ENCODE assay signal across 17 cellular contexts in the genomic region with DNA sequence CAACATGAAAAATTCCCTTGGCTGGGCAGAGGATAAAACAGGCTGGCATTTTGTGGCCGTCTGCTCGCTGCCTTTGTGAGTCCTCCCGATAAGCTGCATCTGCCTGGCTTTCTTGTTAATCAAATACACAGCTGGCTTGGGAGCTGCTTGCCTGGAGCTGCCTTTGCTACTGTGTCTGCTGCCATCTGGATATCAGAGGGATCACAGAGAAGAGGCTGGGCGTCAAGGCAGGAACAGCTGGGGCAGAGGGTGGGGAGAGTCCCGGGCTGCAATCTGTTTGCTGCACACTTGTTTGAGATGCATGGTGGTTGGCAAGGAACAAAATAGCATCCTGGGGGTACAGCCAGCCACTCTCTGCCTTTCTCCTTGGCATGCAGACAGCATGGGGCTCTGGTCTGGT. TPM values are rescaled to one million over a fixed set of nuclear protein-coding genes. Genes with fewer than 3 reads are reported as not detected.
DNase-seq lines count a peak whose midpoint lies in the region; ATAC-seq and TF ChIP-seq lines count a peak whose summit lies in the region.
"Had no signal": no experiment of that assay in that cellular context is flagged by ENCODE, and none has a peak within 500 bp of the region (broad histone marks: within the 10 kb centered on the region; RNA-seq: fewer than 3 reads in every experiment).

No MANE protein-coding gene starts in this region.

- DNase-seq in left ventricle myocardium superior (no peak), Right ventricle myocardium superior (no peak), SJCRH30 (peak; percentile 85 to 87), lower lobe of right lung (no peak), upper lobe of right lung (no peak), NOMO-1 treated with dmso at 0.1 percent for 144 hours (lab: John Stamatoyannopoulos, UW; ENCODE audit: unreplicated experiment) (no peak)
- no peak for DNase-seq in activated T-helper 2 cell treated with anti-CD3 and anti-CD28 coated beads, Interferon-gamma antibody, Interleukin-2, Interleukin-4, amounts not matched to agents 10 μg/mL and 5 μg/mL and 100 μg/mL, durations not matched to agents 14 hours and 24 hours and 36 hours (ENCODE audit: low spot score)
- DNase-seq: activated CD8-positive, alpha-beta T cell treated with anti-CD3 and anti-CD28 coated beads for 36 hours; left cardiac atrium; naive B cell; NCI-H187; tibial artery had no signal

- no peak overlapping the region for H3K4me3 Mint-ChIP-seq in activated T-helper 2 cell treated with anti-CD3 and anti-CD28 coated beads, Interferon-gamma antibody, Interleukin-2, Interleukin-4, amounts not matched to agents 10 μg/mL and 5 μg/mL and 100 μg/mL, durations not matched to agents 14 hours and 24 hours and 36 hours (ENCODE audit: low read depth)
- H3K4me3 Mint-ChIP-seq: activated CD8-positive, alpha-beta T cell treated with anti-CD3 and anti-CD28 coated beads for 36 hours; dendritic cell treated with granulocyte-macrophage colony-stimulating factor and Interleukin-4, amounts not matched to agents 40 ng/mL and 50 ng/mL, for 4 days; naive B cell had no signal

- peaks cover 16% of the 10 kb centered on the region for H3K27me3 Mint-ChIP-seq in activated T-helper 2 cell treated with anti-CD3 and anti-CD28 coated beads, Interferon-gamma antibody, Interleukin-2, Interleukin-4, amounts not matched to agents 10 μg/mL and 5 μg/mL and 100 μg/mL, durations not matched to agents 14 hours and 24 hours and 36 hours (ENCODE audit: low read depth)

- ATAC-seq in left ventricle myocardium superior, result peak; percentile 21
- ATAC-seq in Right ventricle myocardium superior (ENCODE audit: poor library complexity), result no peak
- ATAC-seq in lower lobe of right lung, result peak; percentile 18 to 46
- ATAC-seq in upper lobe of right lung, result peak; percentile 7
- no peak for ATAC-seq in HG02588 (IDR thresholded peaks at IDR 0.05; ENCODE audit: unreplicated experiment)
- ATAC-seq: activated CD8-positive, alpha-beta T cell treated with anti-CD3 and anti-CD28 coated beads for 36 hours; left cardiac atrium had no signal

- no peak overlapping the region for H3K27ac Mint-ChIP-seq in activated T-helper 2 cell treated with anti-CD3 and anti-CD28 coated beads, Interferon-gamma antibody, Interleukin-2, Interleukin-4, amounts not matched to agents 10 μg/mL and 5 μg/mL and 100 μg/mL, durations not matched to agents 14 hours and 24 hours and 36 hours
- H3K27ac Mint-ChIP-seq: activated CD8-positive, alpha-beta T cell treated with anti-CD3 and anti-CD28 coated beads for 36 hours; dendritic cell treated with granulocyte-macrophage colony-stimulating factor and Interleukin-4, amounts not matched to agents 40 ng/mL and 50 ng/mL, for 4 days; naive B cell had no signal

- H3K36me3 Mint-ChIP-seq in activated T-helper 2 cell treated with anti-CD3 and anti-CD28 coated beads, Interferon-gamma antibody, Interleukin-2, Interleukin-4, amounts not matched to agents 10 μg/mL and 5 μg/mL and 100 μg/mL, durations not matched to agents 14 hours and 24 hours and 36 hours (ENCODE audit: low read depth), result no peaks in the 10 kb centered on the region

- H3K9me3 Mint-ChIP-seq in activated T-helper 2 cell treated with anti-CD3 and anti-CD28 coated beads, Interferon-gamma antibody, Interleukin-2, Interleukin-4, amounts not matched to agents 10 μg/mL and 5 μg/mL and 100 μg/mL, durations not matched to agents 14 hours and 24 hours and 36 hours, result no peaks in the 10 kb centered on the region
- H3K9me3 Mint-ChIP-seq: dendritic cell treated with granulocyte-macrophage colony-stimulating factor and Interleukin-4, amounts not matched to agents 40 ng/mL and 50 ng/mL, for 4 days had no signal

- intact Hi-C loops in left ventricle myocardium superior (cut with micrococcal nuclease), result no loop called here
- intact Hi-C loops in Right ventricle myocardium superior (cut with DNase I), result no loop called here
- intact Hi-C loops in lower lobe of right lung (cut with DNase I), result no loop called here
- intact Hi-C loops in upper lobe of right lung (cut with DNase I), result no loop called here
- intact Hi-C loops in activated T-helper 2 cell treated with anti-CD3 and anti-CD28 coated beads, Interferon-gamma antibody, Interleukin-2, Interleukin-4, amounts not matched to agents 10 μg/mL and 5 μg/mL and 100 μg/mL, durations not matched to agents 14 hours and 24 hours and 36 hours (cut with micrococcal nuclease), result no loop called here

- H3K4me3 ChIP-seq in SJCRH30, result no peak overlapping the region
- H3K4me3 ChIP-seq in lower lobe of right lung, result no peak overlapping the region
- H3K4me3 ChIP-seq in upper lobe of right lung, result no peak overlapping the region
- H3K4me3 ChIP-seq: right atrium auricular region, SJSA1, tibial artery had no signal

- no peaks in the 10 kb centered on the region for H3K27me3 ChIP-seq in SJCRH30
- no peaks in the 10 kb centered on the region for H3K27me3 ChIP-seq in lower lobe of right lung (ENCODE audit: low read depth)
- no peaks in the 10 kb centered on the region for H3K27me3 ChIP-seq in upper lobe of right lung
- H3K27me3 ChIP-seq: right atrium auricular region, SJSA1, tibial artery had no signal

- H3K27ac ChIP-seq in SJCRH30, result no peak overlapping the region
- no peak overlapping the region for H3K27ac ChIP-seq in lower lobe of right lung
- no peak overlapping the region for H3K27ac ChIP-seq in upper lobe of right lung
- H3K27ac ChIP-seq: HL-60, right atrium auricular region, SJSA1, tibial artery had no signal

- H3K9me3 ChIP-seq in SJCRH30 (replicated peaks) (0 out of 2 replicates have a peak, but pooled peaks cover 5% of the 10 kb centered on the region), lower lobe of right lung (peaks cover 4% of the 10 kb centered on the region), upper lobe of right lung (no peaks in the 10 kb centered on the region)

- H3K4me1 ChIP-seq in SJCRH30 (peaks cover 11% of the 10 kb centered on the region), lower lobe of right lung (no peaks in the 10 kb centered on the region), upper lobe of right lung (no peaks in the 10 kb centered on the region)
- H3K4me1 ChIP-seq: right atrium auricular region, tibial artery had no signal

- H3K4me1 Mint-ChIP-seq in activated T-helper 2 cell treated with anti-CD3 and anti-CD28 coated beads, Interferon-gamma antibody, Interleukin-2, Interleukin-4, amounts not matched to agents 10 μg/mL and 5 μg/mL and 100 μg/mL, durations not matched to agents 14 hours and 24 hours and 36 hours (ENCODE audit: low read depth), result peaks cover 3% of the 10 kb centered on the region
- H3K4me1 Mint-ChIP-seq: naive B cell had no signal

- H3K36me3 ChIP-seq in SJCRH30, result no peaks in the 10 kb centered on the region
- H3K36me3 ChIP-seq in lower lobe of right lung, result no peaks in the 10 kb centered on the region
- no peaks in the 10 kb centered on the region for H3K36me3 ChIP-seq in upper lobe of right lung
- H3K36me3 ChIP-seq: right atrium auricular region, SJSA1, tibial artery had no signal

- TF ChIP-seq CTCF in lower lobe of right lung (IDR thresholded peaks at IDR 0.05), result no peak
- no peak for TF ChIP-seq CTCF in upper lobe of right lung (IDR thresholded peaks at IDR 0.05)

RNA-seq across cellular contexts. Expression of gene COMMD9, which starts 36.0 kb away (rescaled TPM):
- total RNA-seq in left ventricle myocardium superior (59.7 TPM), Right ventricle myocardium superior (56.2 TPM), lower lobe of right lung (85.7 TPM), upper lobe of right lung (74.5 TPM)
- 52.2 and 63.4 TPM in 2 replicates for total RNA-seq in SJCRH30 (2014; rRNA removed; shearing (Covaris generic))
- total RNA-seq in activated T-helper 2 cell treated with anti-CD3 and anti-CD28 coated beads, Interferon-gamma antibody, Interleukin-2, Interleukin-4, amounts not matched to agents 10 μg/mL and 5 μg/mL and 100 μg/mL, durations not matched to agents 14 hours and 24 hours and 36 hours, result 35.8 and 39.8 TPM in 2 replicates

RNA-seq across cellular contexts. Expression of gene PRR5L, which starts 42.9 kb away (rescaled TPM):
- 1.6 TPM for total RNA-seq in left ventricle myocardium superior
- 1.5 TPM for total RNA-seq in Right ventricle myocardium superior
- 7.2 and 10.0 TPM in 2 replicates for total RNA-seq in SJCRH30 (2014; rRNA removed; shearing (Covaris generic))
- 24.9 TPM for total RNA-seq in lower lobe of right lung
- total RNA-seq in upper lobe of right lung, result 24.5 TPM
- total RNA-seq in activated T-helper 2 cell treated with anti-CD3 and anti-CD28 coated beads, Interferon-gamma antibody, Interleukin-2, Interleukin-4, amounts not matched to agents 10 μg/mL and 5 μg/mL and 100 μg/mL, durations not matched to agents 14 hours and 24 hours and 36 hours, result 23.4 and 32.7 TPM in 2 replicates

Comparison
In these comparisons a context has a peak if more than half of its experiments do, and no peak if none do; other contexts are left out.
1. ATAC-seq: peak in left ventricle myocardium superior (single experiment), lower lobe of right lung (2 of 2) and upper lobe of right lung (single experiment); none in Right ventricle myocardium superior (single experiment) and HG02588 (single experiment).
2. DNase-seq: peak in SJCRH30 (2 of 2); none in left ventricle myocardium superior (single experiment), Right ventricle myocardium superior (single experiment), lower lobe of right lung (single experiment), upper lobe of right lung (single experiment), activated T-helper 2 cell treated with anti-CD3 and anti-CD28 coated beads, Interferon-gamma antibody, Interleukin-2, Interleukin-4, amounts not matched to agents 10 μg/mL and 5 μg/mL and 100 μg/mL, durations not matched to agents 14 hours and 24 hours and 36 hours (single experiment) and NOMO-1 treated with dmso at 0.1 percent for 144 hours (single experiment).